Comparison of ENCODE assay signal across 1 cellular context in the genomic region with DNA sequence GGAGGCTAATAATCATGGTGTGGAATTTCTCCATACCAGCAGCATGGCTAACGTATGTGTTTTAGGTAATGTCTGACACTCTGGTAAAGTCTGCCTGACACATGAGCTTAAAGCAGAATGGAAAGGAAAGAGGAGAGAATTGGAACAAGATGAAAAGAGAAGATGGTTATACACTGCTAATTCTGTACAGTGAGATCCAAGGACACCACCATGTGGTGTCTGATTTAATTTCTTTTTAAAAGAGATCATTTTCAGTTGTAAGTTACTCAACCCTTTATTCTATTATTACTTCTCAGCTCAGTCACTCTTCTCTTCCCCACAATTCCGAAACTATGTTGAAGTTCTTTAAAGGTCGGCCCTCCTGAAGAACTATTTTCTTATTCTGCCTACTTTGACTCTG.
TF ChIP-seq lines count a peak whose summit lies in the region.

No MANE protein-coding gene starts in this region.

TF ChIP-seq in K562, 482 proteins besides CTCF, POLR2A, EP300 and RAD21:
- TF ChIP-seq, protein P1, sequence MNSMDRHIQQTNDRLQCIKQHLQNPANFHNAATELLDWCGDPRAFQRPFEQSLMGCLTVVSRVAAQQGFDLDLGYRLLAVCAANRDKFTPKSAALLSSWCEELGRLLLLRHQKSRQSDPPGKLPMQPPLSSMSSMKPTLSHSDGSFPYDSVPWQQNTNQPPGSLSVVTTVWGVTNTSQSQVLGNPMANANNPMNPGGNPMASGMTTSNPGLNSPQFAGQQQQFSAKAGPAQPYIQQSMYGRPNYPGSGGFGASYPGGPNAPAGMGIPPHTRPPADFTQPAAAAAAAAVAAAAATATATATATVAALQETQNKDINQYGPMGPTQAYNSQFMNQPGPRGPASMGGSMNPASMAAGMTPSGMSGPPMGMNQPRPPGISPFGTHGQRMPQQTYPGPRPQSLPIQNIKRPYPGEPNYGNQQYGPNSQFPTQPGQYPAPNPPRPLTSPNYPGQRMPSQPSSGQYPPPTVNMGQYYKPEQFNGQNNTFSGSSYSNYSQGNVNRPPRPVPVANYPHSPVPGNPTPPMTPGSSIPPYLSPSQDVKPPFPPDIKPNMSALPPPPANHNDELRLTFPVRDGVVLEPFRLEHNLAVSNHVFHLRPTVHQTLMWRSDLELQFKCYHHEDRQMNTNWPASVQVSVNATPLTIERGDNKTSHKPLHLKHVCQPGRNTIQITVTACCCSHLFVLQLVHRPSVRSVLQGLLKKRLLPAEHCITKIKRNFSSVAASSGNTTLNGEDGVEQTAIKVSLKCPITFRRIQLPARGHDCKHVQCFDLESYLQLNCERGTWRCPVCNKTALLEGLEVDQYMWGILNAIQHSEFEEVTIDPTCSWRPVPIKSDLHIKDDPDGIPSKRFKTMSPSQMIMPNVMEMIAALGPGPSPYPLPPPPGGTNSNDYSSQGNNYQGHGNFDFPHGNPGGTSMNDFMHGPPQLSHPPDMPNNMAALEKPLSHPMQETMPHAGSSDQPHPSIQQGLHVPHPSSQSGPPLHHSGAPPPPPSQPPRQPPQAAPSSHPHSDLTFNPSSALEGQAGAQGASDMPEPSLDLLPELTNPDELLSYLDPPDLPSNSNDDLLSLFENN (IDR thresholded peaks at IDR 0.05; ENCODE audit: low read depth in 2 of 2, low read length in 2 of 2), result no peak
- TF ChIP-seq, protein P2, sequence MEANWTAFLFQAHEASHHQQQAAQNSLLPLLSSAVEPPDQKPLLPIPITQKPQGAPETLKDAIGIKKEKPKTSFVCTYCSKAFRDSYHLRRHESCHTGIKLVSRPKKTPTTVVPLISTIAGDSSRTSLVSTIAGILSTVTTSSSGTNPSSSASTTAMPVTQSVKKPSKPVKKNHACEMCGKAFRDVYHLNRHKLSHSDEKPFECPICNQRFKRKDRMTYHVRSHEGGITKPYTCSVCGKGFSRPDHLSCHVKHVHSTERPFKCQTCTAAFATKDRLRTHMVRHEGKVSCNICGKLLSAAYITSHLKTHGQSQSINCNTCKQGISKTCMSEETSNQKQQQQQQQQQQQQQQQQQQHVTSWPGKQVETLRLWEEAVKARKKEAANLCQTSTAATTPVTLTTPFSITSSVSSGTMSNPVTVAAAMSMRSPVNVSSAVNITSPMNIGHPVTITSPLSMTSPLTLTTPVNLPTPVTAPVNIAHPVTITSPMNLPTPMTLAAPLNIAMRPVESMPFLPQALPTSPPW (CRISPR knock-in tag; IDR thresholded peaks at IDR 0.05), result 0 out of 2 replicates have a peak, but pooled peaks have one; percentile 19
